ENCODE assay signal across 22 cellular contexts in genomic region chr5:160899735-160900134, GRCh38. TPM values are rescaled to one million over a fixed set of nuclear protein-coding genes. Genes with fewer than 3 reads are reported as not detected.
A peak's percentile ranks its signal among the peaks of the same experiment; 100 is the strongest.
DNase-seq lines count a peak whose midpoint lies in the region; ATAC-seq and TF ChIP-seq lines count a peak whose summit lies in the region.
"Had no signal": no experiment of that assay in that cellular context is flagged by ENCODE, and none has a peak within 500 bp of the region (broad histone marks: within the 10 kb centered on the region; RNA-seq: fewer than 3 reads in every experiment).

No MANE protein-coding gene starts in this region.

- H3K23me2 ChIP-seq in H9 (ENCODE audit: insufficient read length, low read depth, low read length, poor library complexity, severe bottlenecking), result no peaks in the 10 kb centered on the region

- H2BK120ac ChIP-seq in H9 (ENCODE audit: low read depth, low read length, poor library complexity, severe bottlenecking), result no peak overlapping the region

- DNase-seq in H9 (peak; percentile 44), iPS-NIHi11 (ENCODE audit: low spot score) (peak; percentile 23), neural progenitor cell (ENCODE audit: low spot score) (peak; percentile 15), tibial artery (no peak), NCI-H446 (lab: John Stamatoyannopoulos, UW) (no peak)
- DNase-seq: CD8-positive, alpha-beta T cell; DMS153; NCI-H1105; NCI-H1436 treated with DMSO at 0.1 percent for 48 hours; NCI-H187 treated with DMSO at 0.1 percent for 48 hours; NCI-H2171 treated with DMSO at 0.1 percent for 48 hours; NCI-H345; NCI-H748 treated with DMSO at 0.1 percent for 48 hours; NK-92 treated with Interleukin-12 subunit alpha and Interleukin-12 subunit beta, amount 100 ng/mL, for 24 hours; PC-3; SJCRH30 had no signal

- no peak overlapping the region for H3T11ph ChIP-seq in H9 (ENCODE audit: low read length)

- H3K4me2 ChIP-seq in H9 (ENCODE audit: insufficient read depth, insufficient read length, low read length), result no peak overlapping the region
- no peak overlapping the region for H3K4me2 ChIP-seq in neural progenitor cell

- peak; percentile 44; the same call in 2 of the 3 replicates for TF ChIP-seq CTCF in H9 (conservative IDR thresholded peaks at IDR 0.05)
- TF ChIP-seq CTCF in VCaP (conservative IDR thresholded peaks at IDR 0.05), result peak; percentile 36
- no peak for TF ChIP-seq CTCF in neural progenitor cell (IDR thresholded peaks at IDR 0.05)
- no peak for TF ChIP-seq CTCF in tibial artery (IDR thresholded peaks at IDR 0.05)

- no peak overlapping the region for H4K8ac ChIP-seq in H9 (replicated peaks; ENCODE audit: insufficient read length, low read depth, low read length)

- no peak overlapping the region for H3K14ac ChIP-seq in H9 (ENCODE audit: insufficient read depth, low read length)

- no peaks in the 10 kb centered on the region for H3F3A ChIP-seq in neural progenitor cell (ENCODE audit: low read depth)

- H3K36me3 Mint-ChIP-seq in H9 (ENCODE audit: insufficient read depth in 1 of 3, low read depth in 3 of 3) (no peaks in the 10 kb centered on the region), neural progenitor cell (no peaks in the 10 kb centered on the region)
- H3K36me3 Mint-ChIP-seq: CD8-positive, alpha-beta T cell had no signal

- H4K5ac ChIP-seq in H9 (ENCODE audit: insufficient read length, low read depth, low read length), result no peak overlapping the region

- H3K18ac ChIP-seq in H9 (ENCODE audit: insufficient read length, low read depth, low read length), result no peak overlapping the region

- no peak overlapping the region for H3K56ac ChIP-seq in H9 (ENCODE audit: insufficient read length, low read depth, low read length)

- H3K4me3 Mint-ChIP-seq in H9 (no peak overlapping the region), neural progenitor cell (no peak overlapping the region)
- H3K4me3 Mint-ChIP-seq: B cell; CD8-positive, alpha-beta T cell had no signal

- no peak overlapping the region for H2BK20ac ChIP-seq in H9 (ENCODE audit: low read depth, low read length, poor library complexity, severe bottlenecking)

- no peak overlapping the region for H2AK5ac ChIP-seq in H9 (ENCODE audit: insufficient read length, low read length)

- intact Hi-C loops in tibial artery (cut with DNase I; ENCODE audit: low total_unique reads), result no loop called here

- no peak for ATAC-seq in HG02885 (IDR thresholded peaks at IDR 0.05; ENCODE audit: poor library complexity, unreplicated experiment)
- ATAC-seq: CD8-positive, alpha-beta T cell; PC-3; Right ventricle myocardium inferior had no signal

- no peak overlapping the region for H3K4ac ChIP-seq in H9 (ENCODE audit: low read depth, low read length)

- H2BK15ac ChIP-seq in H9 (ENCODE audit: low read depth, low read length), result no peak overlapping the region

- H3K27me3 ChIP-seq in H9 (ENCODE audit: insufficient read depth, low read length) (no peaks in the 10 kb centered on the region), neural progenitor cell (no peaks in the 10 kb centered on the region), tibial artery (no peaks in the 10 kb centered on the region)
- H3K27me3 ChIP-seq: SJCRH30 had no signal

- no peak overlapping the region for H2BK5ac ChIP-seq in H9 (ENCODE audit: insufficient read length, low read length)

- H3K79me2 ChIP-seq in H9 (ENCODE audit: insufficient read depth, low read length), result no peaks in the 10 kb centered on the region
- no peaks in the 10 kb centered on the region for H3K79me2 ChIP-seq in neural progenitor cell (ENCODE audit: low read depth)

- H3K27ac ChIP-seq in H9 (ENCODE audit: insufficient read length, low read depth, low read length) (no peak overlapping the region), VCaP (no peak overlapping the region), neural progenitor cell (no peak overlapping the region), tibial artery (no peak overlapping the region)
- H3K27ac ChIP-seq: C4-2B, SJCRH30 had no signal

- no peaks in the 10 kb centered on the region for H3K4me1 ChIP-seq in H9 (ENCODE audit: insufficient read depth, low read length)
- no peaks in the 10 kb centered on the region for H3K4me1 ChIP-seq in neural progenitor cell
- no peaks in the 10 kb centered on the region for H3K4me1 ChIP-seq in tibial artery
- H3K4me1 ChIP-seq: SJCRH30 had no signal

- H3K4me1 Mint-ChIP-seq in H9 (peaks cover 2 to 3% of the 10 kb centered on the region in 2 experiments; a peak in 2 of 4 replicates), neural progenitor cell (no peaks in the 10 kb centered on the region)
- H3K4me1 Mint-ChIP-seq: B cell had no signal

- H3K9me3 ChIP-seq in H9 (ENCODE audit: control insufficient read depth, low read depth, low read length) (no peaks in the 10 kb centered on the region), neural progenitor cell (ENCODE audit: low read depth) (no peaks in the 10 kb centered on the region), tibial artery (no peaks in the 10 kb centered on the region)
- H3K9me3 ChIP-seq: SJCRH30 had no signal

- H2BK12ac ChIP-seq in H9 (ENCODE audit: insufficient read length, low read depth, low read length), result no peak overlapping the region

- H3K36me3 ChIP-seq in neural progenitor cell (no peaks in the 10 kb centered on the region), tibial artery (no peaks in the 10 kb centered on the region)
- H3K36me3 ChIP-seq: SJCRH30 had no signal

- no peak overlapping the region for H3K4me3 ChIP-seq in neural progenitor cell
- no peak overlapping the region for H3K4me3 ChIP-seq in tibial artery
- H3K4me3 ChIP-seq: SJCRH30 had no signal

- H3K27ac Mint-ChIP-seq in H9 (no peak overlapping the region), neural progenitor cell (peak overlapping the region; percentile 78)
- H3K27ac Mint-ChIP-seq: B cell; CD8-positive, alpha-beta T cell had no signal

- H3K9ac ChIP-seq in H9 (ENCODE audit: extremely low read depth, insufficient read length, low read length) (no peak overlapping the region), neural progenitor cell (no peak overlapping the region)

- no peak overlapping the region for H4K91ac ChIP-seq in H9 (ENCODE audit: insufficient read length, low read depth, low read length)

- H2AFZ ChIP-seq in H9 (ENCODE audit: low read length) (no peak overlapping the region), neural progenitor cell (replicated peaks) (peak overlapping the region; percentile 47)

- H3K23ac ChIP-seq in H9 (ENCODE audit: insufficient read length, low read depth, low read length), result no peak overlapping the region

- H3K79me1 ChIP-seq in H9 (ENCODE audit: insufficient read depth, low read depth, low read length, poor library complexity, severe bottlenecking), result no peaks in the 10 kb centered on the region

- H3K9me3 Mint-ChIP-seq in H9, result peaks cover 0 to 4% of the 10 kb centered on the region in 2 experiments; a peak in 1 of 5 replicates
- no peaks in the 10 kb centered on the region for H3K9me3 Mint-ChIP-seq in neural progenitor cell

- H4K20me1 ChIP-seq in H9 (ENCODE audit: control insufficient read depth, insufficient read depth, insufficient read length) (no peaks in the 10 kb centered on the region), neural progenitor cell (ENCODE audit: low read depth) (no peaks in the 10 kb centered on the region)

- H3K27me3 Mint-ChIP-seq in H9 (ENCODE audit: low read depth) (no peaks in the 10 kb centered on the region; the same call in 1 of the 2 replicates), neural progenitor cell (ENCODE audit: insufficient read depth, low read depth) (no peaks in the 10 kb centered on the region)

- WGBS in H9 (ENCODE audit: extremely low coverage, insufficient read length, low lambda C conversion rate), result no CpG with 5 or more reads among the region's 4 CpGs

RNA-seq across cellular contexts. Expression of gene ATP10B, which starts 47.7 kb away (rescaled TPM):
- total RNA-seq in H9 (2021), result 0.11 and 0.42 TPM in 2 replicates
- total RNA-seq in neural progenitor cell (ENCODE audit: low replicate concordance), result not detected in 2 replicates
- total RNA-seq: B cell; CD8-positive, alpha-beta T cell; G401; PC-3; Right ventricle myocardium inferior; SJCRH30 had no signal

Comparison
In these comparisons a context has a peak if more than half of its experiments do, and no peak if none do; other contexts are left out.
1. DNase-seq: peak in H9 (single experiment), iPS-NIHi11 (single experiment) and neural progenitor cell (single experiment); none in tibial artery (0 of 2) and NCI-H446 (0 of 2).
2. CTCF ChIP-seq: peak in H9 (single experiment) and VCaP (single experiment); none in neural progenitor cell (single experiment) and tibial artery (0 of 2).